26 cellular contexts compared by ENCODE assay signal in the genomic region with DNA sequence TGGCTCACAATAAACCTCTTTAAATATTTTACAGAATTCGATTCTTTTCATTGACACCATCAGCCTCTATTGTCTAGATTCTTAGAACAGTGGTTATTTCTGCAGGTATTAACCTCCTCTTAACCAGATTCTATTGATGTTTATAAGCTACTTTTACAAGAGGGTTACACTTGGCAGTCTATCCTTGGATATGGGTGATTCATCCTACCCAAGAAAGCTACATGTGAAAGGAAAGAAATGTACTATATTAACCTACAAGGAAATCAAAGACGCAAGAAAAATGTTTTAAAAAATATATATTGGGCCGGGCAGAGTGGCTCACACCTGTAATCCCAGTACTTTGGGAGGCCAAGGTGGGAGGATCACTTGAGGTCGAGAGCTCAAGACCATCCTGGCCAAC.
"Had no signal": no experiment of that assay in that cellular context is flagged by ENCODE, and none has a peak within 500 bp of the region (broad histone marks: within the 10 kb centered on the region; RNA-seq: fewer than 3 reads in every experiment).

No MANE protein-coding gene starts in this region.

- H3K27ac Mint-ChIP-seq: activated CD4-positive, alpha-beta T cell treated with anti-CD3 and anti-CD28 coated beads, Interleukin-2, amount 10 ng/mL, durations not matched to agents 7 days and 5 days; activated naive CD8-positive, alpha-beta T cell; activated T-helper 2 cell treated with anti-CD3 and anti-CD28 coated beads, Interferon-gamma antibody, Interleukin-2, Interleukin-4, amounts not matched to agents 10 μg/mL and 5 μg/mL and 100 μg/mL, durations not matched to agents 14 hours and 24 hours and 36 hours; dendritic cell treated with granulocyte-macrophage colony-stimulating factor and Interleukin-4, amounts not matched to agents 40 ng/mL and 50 ng/mL, for 4 days; T-helper 2 cell treated with Interferon-gamma antibody and Interleukin-4, amounts not matched to agents 5 μg/mL and 100 μg/mL, for 36 hours had no signal

- ATAC-seq: left lobe of liver, pancreas, psoas muscle, upper lobe of right lung had no signal

- H3K4me3 ChIP-seq: adrenal gland, ascending aorta, hepatocyte, lung, pancreas, psoas muscle, right atrium auricular region, spleen, thoracic aorta, upper lobe of right lung had no signal

- H3K4me3 Mint-ChIP-seq: activated CD4-positive, alpha-beta T cell treated with anti-CD3 and anti-CD28 coated beads, Interleukin-2, amount 10 ng/mL, durations not matched to agents 7 days and 5 days; activated naive CD8-positive, alpha-beta T cell; dendritic cell treated with granulocyte-macrophage colony-stimulating factor and Interleukin-4, amounts not matched to agents 40 ng/mL and 50 ng/mL, for 4 days; immature natural killer cell; naive thymus-derived CD4-positive, alpha-beta T cell; T-helper 2 cell treated with Interferon-gamma antibody and Interleukin-4, amounts not matched to agents 5 μg/mL and 100 μg/mL, for 36 hours had no signal

- H3K27me3 ChIP-seq: adrenal gland, ascending aorta, hepatocyte, pancreas, right atrium auricular region, spleen, upper lobe of right lung had no signal

- H3K27me3 Mint-ChIP-seq: activated CD4-positive, alpha-beta T cell treated with anti-CD3 and anti-CD28 coated beads, Interleukin-2, amount 10 ng/mL, durations not matched to agents 7 days and 5 days; activated naive CD8-positive, alpha-beta T cell; dendritic cell treated with granulocyte-macrophage colony-stimulating factor and Interleukin-4, amounts not matched to agents 40 ng/mL and 50 ng/mL, for 4 days; naive thymus-derived CD4-positive, alpha-beta T cell had no signal

- H3K27ac ChIP-seq: adrenal gland, ascending aorta, hepatocyte, pancreas, psoas muscle, right atrium auricular region, spleen, thoracic aorta, upper lobe of right lung, WERI-Rb-1 had no signal

- H2AFZ ChIP-seq: hepatocyte had no signal

- H3K9me3 ChIP-seq: adrenal gland, ascending aorta, pancreas, psoas muscle, right atrium auricular region, spleen, thoracic aorta, upper lobe of right lung had no signal

- H3K36me3 ChIP-seq: adrenal gland, ascending aorta, pancreas, right atrium auricular region, thoracic aorta had no signal

- H3K9me3 Mint-ChIP-seq: activated CD4-positive, alpha-beta T cell treated with anti-CD3 and anti-CD28 coated beads, Interleukin-2, amount 10 ng/mL, durations not matched to agents 7 days and 5 days; activated T-helper 2 cell treated with anti-CD3 and anti-CD28 coated beads, Interferon-gamma antibody, Interleukin-2, Interleukin-4, amounts not matched to agents 10 μg/mL and 5 μg/mL and 100 μg/mL, durations not matched to agents 14 hours and 24 hours and 36 hours; dendritic cell treated with granulocyte-macrophage colony-stimulating factor and Interleukin-4, amounts not matched to agents 40 ng/mL and 50 ng/mL, for 4 days; immature natural killer cell; T-helper 2 cell treated with Interferon-gamma antibody and Interleukin-4, amounts not matched to agents 5 μg/mL and 100 μg/mL, for 36 hours had no signal

- DNase-seq: activated CD4-positive, alpha-beta T cell treated with anti-CD3 and anti-CD28 coated beads, Interleukin-2, amount 10 ng/mL, durations not matched to agents 7 days and 5 days; activated CD4-positive, CD25-positive, alpha-beta regulatory T cell treated with anti-CD3 and anti-CD28 coated beads, Interleukin-2, amount 50 U/mL, for 72 hours; activated naive CD4-positive, alpha-beta T cell; activated T-cell treated with anti-CD3 and anti-CD28 coated beads, Interleukin-2, amount 50 U/mL, for 1 hour; adrenal gland; effector CD4-positive, alpha-beta T cell; glutamatergic neuron; immature natural killer cell; naive thymus-derived CD4-positive, alpha-beta T cell; psoas muscle; stimulated activated CD4-positive, alpha-beta T cell treated with anti-CD3 and anti-CD28 coated beads, Interleukin-4, amount 100 ng/mL, for 24 hours; stimulated activated naive CD4-positive, alpha-beta T cell treated with Interleukin-2 at 50 U/mL for 16 hours; upper lobe of right lung; WERI-Rb-1 had no signal

- H3K4me2 ChIP-seq: hepatocyte had no signal
